28 cellular contexts compared by ENCODE assay signal in the genomic region with DNA sequence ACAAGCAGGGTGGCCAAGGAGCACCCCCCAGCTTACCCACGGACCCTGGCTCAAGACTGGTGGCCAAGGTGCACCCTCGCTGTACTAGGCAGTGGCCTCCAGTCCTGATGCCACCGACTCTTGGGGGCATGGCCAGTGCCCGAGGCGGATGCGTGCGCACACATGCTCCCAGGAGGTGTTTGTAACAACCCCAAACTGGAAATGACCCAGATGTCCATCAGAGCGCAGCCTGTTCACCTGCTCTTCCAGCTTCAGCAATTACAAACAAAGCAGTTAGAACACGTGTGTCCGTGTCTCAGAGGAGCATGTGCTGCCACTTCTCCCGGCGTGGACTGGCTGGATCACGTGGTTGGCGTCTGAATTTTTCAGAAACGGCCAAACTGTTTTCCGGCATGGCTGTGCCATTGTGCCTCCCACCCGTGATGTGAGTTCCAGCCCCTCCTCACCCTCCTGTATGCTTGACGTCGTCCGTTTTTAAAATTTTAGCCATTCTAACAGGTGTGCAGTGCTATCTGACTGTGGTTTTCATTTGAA. TPM values are rescaled to one million over a fixed set of nuclear protein-coding genes. Genes with fewer than 3 reads are reported as not detected.
DNase-seq lines count a peak whose midpoint lies in the region; ATAC-seq and TF ChIP-seq lines count a peak whose summit lies in the region.
"Had no signal": no experiment of that assay in that cellular context is flagged by ENCODE, and none has a peak within 500 bp of the region (broad histone marks: within the 10 kb centered on the region; RNA-seq: fewer than 3 reads in every experiment).

No MANE protein-coding gene starts in this region.

- no peak for TF ChIP-seq RAD21 in Ishikawa (IDR thresholded peaks at IDR 0.05; ENCODE audit: low read depth)

- no peak for TF ChIP-seq EP300 in Ishikawa (IDR thresholded peaks at IDR 0.05; ENCODE audit: borderline replicate concordance)

- DNase-seq in activated naive CD8-positive, alpha-beta T cell treated with anti-CD3 and anti-CD28 coated beads, Interleukin-2, amount 10 ng/mL, durations not matched to agents 7 days and 5 days = peak; percentile 22
- no peak for DNase-seq in activated naive CD8-positive, alpha-beta T cell treated with anti-CD3 and anti-CD28 coated beads, Interleukin-2, amount 50 U/mL, for 24 hours
- DNase-seq in endothelial cell (ENCODE audit: low spot score) = no peak
- DNase-seq in posterior vena cava (ENCODE audit: low spot score) = peak; percentile 69
- DNase-seq in activated gamma-delta T cell treated with Interleukin-2 at 50 U/mL for 16 hours = no peak
- no peak for DNase-seq in SIG-M5 treated with dmso at 0.1 percent for 504 hours (lab: John Stamatoyannopoulos, UW; ENCODE audit: unreplicated experiment)
- DNase-seq: activated CD4-positive, alpha-beta T cell treated with anti-CD3 and anti-CD28 coated beads, Interleukin-2, amount 50 U/mL, for 4 hours; activated naive CD4-positive, alpha-beta T cell treated with anti-CD3 and anti-CD28 coated beads, Interleukin-2, amount 10 ng/mL, durations not matched to agents 7 days and 5 days; AML-193; amniotic stem cell; DMS 273 treated with DMSO at 0.1 percent for 48 hours; hypothalamus; mesendoderm; NCI-H1436; NCI-H524; PC-3; stimulated activated CD4-positive, alpha-beta T cell treated with anti-CD3 and anti-CD28 coated beads, Interleukin-2, amount 100 ng/mL, for 24 hours; stimulated activated CD8-positive, alpha-beta memory T cell treated with anti-CD3 and anti-CD28 coated beads, Interleukin-4, amount 100 ng/mL, for 48 hours; testis had no signal

- peaks cover 12% of the 10 kb centered on the region for H3K27me3 Mint-ChIP-seq in activated naive CD8-positive, alpha-beta T cell treated with anti-CD3 and anti-CD28 coated beads, Interleukin-2, amount 10 ng/mL, durations not matched to agents 7 days and 5 days
- H3K27me3 Mint-ChIP-seq in activated naive CD8-positive, alpha-beta T cell treated with anti-CD3 and anti-CD28 coated beads, Interleukin-2, amount 50 U/mL, for 24 hours = peaks cover 8% of the 10 kb centered on the region
- peaks cover 20% of the 10 kb centered on the region for H3K27me3 Mint-ChIP-seq in endothelial cell (ENCODE audit: unreplicated experiment)

- ATAC-seq in activated naive CD8-positive, alpha-beta T cell treated with anti-CD3 and anti-CD28 coated beads, Interleukin-2, amount 10 ng/mL, durations not matched to agents 7 days and 5 days (ENCODE audit: low read depth) = no peak
- no peak for ATAC-seq in activated naive CD8-positive, alpha-beta T cell treated with anti-CD3 and anti-CD28 coated beads, Interleukin-2, amount 50 U/mL, for 24 hours
- ATAC-seq in GM21529 (IDR thresholded peaks at IDR 0.05; ENCODE audit: unreplicated experiment) = no peak
- ATAC-seq: A549; activated CD4-positive, CD25-positive, alpha-beta regulatory T cell treated with anti-CD3 and anti-CD28 coated beads, Interleukin-2, amount 50 U/mL, for 24 hours; left lobe of liver; PC-3; right lobe of liver had no signal

- no peaks in the 10 kb centered on the region for H3K4me1 Mint-ChIP-seq in activated naive CD8-positive, alpha-beta T cell treated with anti-CD3 and anti-CD28 coated beads, Interleukin-2, amount 10 ng/mL, durations not matched to agents 7 days and 5 days
- no peaks in the 10 kb centered on the region for H3K4me1 Mint-ChIP-seq in activated naive CD8-positive, alpha-beta T cell treated with anti-CD3 and anti-CD28 coated beads, Interleukin-2, amount 50 U/mL, for 24 hours
- H3K4me1 Mint-ChIP-seq in endothelial cell (ENCODE audit: unreplicated experiment) = peaks cover 20% of the 10 kb centered on the region
- H3K4me1 Mint-ChIP-seq: activated naive CD4-positive, alpha-beta T cell treated with anti-CD3 and anti-CD28 coated beads, Interleukin-2, amount 10 ng/mL, durations not matched to agents 7 days and 5 days had no signal

- POLR2A ChIA-PET in activated naive CD8-positive, alpha-beta T cell treated with anti-CD3 and anti-CD28 coated beads, Interleukin-2, amount 10 ng/mL, durations not matched to agents 7 days and 5 days (lab: Charles Lee) = no interaction called here

- no peaks in the 10 kb centered on the region for H3K9me3 Mint-ChIP-seq in activated naive CD8-positive, alpha-beta T cell treated with anti-CD3 and anti-CD28 coated beads, Interleukin-2, amount 10 ng/mL, durations not matched to agents 7 days and 5 days
- no peaks in the 10 kb centered on the region for H3K9me3 Mint-ChIP-seq in activated naive CD8-positive, alpha-beta T cell treated with anti-CD3 and anti-CD28 coated beads, Interleukin-2, amount 50 U/mL, for 24 hours
- H3K9me3 Mint-ChIP-seq in endothelial cell (ENCODE audit: unreplicated experiment) = no peaks in the 10 kb centered on the region
- H3K9me3 Mint-ChIP-seq: activated naive CD4-positive, alpha-beta T cell treated with anti-CD3 and anti-CD28 coated beads, Interleukin-2, amount 10 ng/mL, durations not matched to agents 7 days and 5 days; CD8-positive, alpha-beta memory T cell; stimulated activated naive CD8-positive, alpha-beta T cell treated with anti-CD3 and anti-CD28 coated beads, Interleukin-15, Interleukin-2, amounts not matched to agents 100 ng/mL and 50 ng/mL, for 24 hours had no signal

- no peak overlapping the region for H3K27ac Mint-ChIP-seq in activated naive CD8-positive, alpha-beta T cell treated with anti-CD3 and anti-CD28 coated beads, Interleukin-2, amount 10 ng/mL, durations not matched to agents 7 days and 5 days
- H3K27ac Mint-ChIP-seq in activated naive CD8-positive, alpha-beta T cell treated with anti-CD3 and anti-CD28 coated beads, Interleukin-2, amount 50 U/mL, for 24 hours = no peak overlapping the region
- H3K27ac Mint-ChIP-seq in endothelial cell (ENCODE audit: unreplicated experiment) = no peak overlapping the region
- H3K27ac Mint-ChIP-seq: activated naive CD4-positive, alpha-beta T cell treated with anti-CD3 and anti-CD28 coated beads, Interleukin-2, amount 10 ng/mL, durations not matched to agents 7 days and 5 days; CD8-positive, alpha-beta memory T cell; stimulated activated naive CD8-positive, alpha-beta T cell treated with anti-CD3 and anti-CD28 coated beads, Interleukin-15, Interleukin-2, amounts not matched to agents 100 ng/mL and 50 ng/mL, for 24 hours had no signal

- no peak overlapping the region for H3K4me3 Mint-ChIP-seq in activated naive CD8-positive, alpha-beta T cell treated with anti-CD3 and anti-CD28 coated beads, Interleukin-2, amount 10 ng/mL, durations not matched to agents 7 days and 5 days
- no peak overlapping the region for H3K4me3 Mint-ChIP-seq in activated naive CD8-positive, alpha-beta T cell treated with anti-CD3 and anti-CD28 coated beads, Interleukin-2, amount 50 U/mL, for 24 hours
- H3K4me3 Mint-ChIP-seq in endothelial cell (ENCODE audit: unreplicated experiment) = peak overlapping the region; percentile 48
- H3K4me3 Mint-ChIP-seq: activated naive CD4-positive, alpha-beta T cell treated with anti-CD3 and anti-CD28 coated beads, Interleukin-2, amount 10 ng/mL, durations not matched to agents 7 days and 5 days; stimulated activated naive CD8-positive, alpha-beta T cell treated with anti-CD3 and anti-CD28 coated beads, Interleukin-15, Interleukin-2, amounts not matched to agents 100 ng/mL and 50 ng/mL, for 24 hours had no signal

- intact Hi-C loops in posterior vena cava (cut with DNase I) = loop anchor here in 1 of 2 donors (10.0 kb wide), 1 partner anchor 179 kb away; no protein-coding TSS in a partner anchor

- TF ChIP-seq CTCF in endothelial cell (IDR thresholded peaks at IDR 0.05; ENCODE audit: unreplicated experiment) = no peak

- H3K36me3 Mint-ChIP-seq in activated naive CD8-positive, alpha-beta T cell treated with anti-CD3 and anti-CD28 coated beads, Interleukin-2, amount 10 ng/mL, durations not matched to agents 7 days and 5 days = no peaks in the 10 kb centered on the region
- H3K36me3 Mint-ChIP-seq in activated naive CD8-positive, alpha-beta T cell treated with anti-CD3 and anti-CD28 coated beads, Interleukin-2, amount 50 U/mL, for 24 hours (ENCODE audit: low read depth) = no peaks in the 10 kb centered on the region
- peaks cover 9% of the 10 kb centered on the region for H3K36me3 Mint-ChIP-seq in endothelial cell (ENCODE audit: low read depth, unreplicated experiment)
- H3K36me3 Mint-ChIP-seq: activated naive CD4-positive, alpha-beta T cell treated with anti-CD3 and anti-CD28 coated beads, Interleukin-2, amount 10 ng/mL, durations not matched to agents 7 days and 5 days; CD8-positive, alpha-beta memory T cell had no signal

TF ChIP-seq in Ishikawa, 13 proteins besides CTCF, POLR2A, EP300 and RAD21:
- TF ChIP-seq FOXM1 (IDR thresholded peaks at IDR 0.05; ENCODE audit: borderline replicate concordance, low read depth) = no peak
- TF ChIP-seq, protein P1, sequence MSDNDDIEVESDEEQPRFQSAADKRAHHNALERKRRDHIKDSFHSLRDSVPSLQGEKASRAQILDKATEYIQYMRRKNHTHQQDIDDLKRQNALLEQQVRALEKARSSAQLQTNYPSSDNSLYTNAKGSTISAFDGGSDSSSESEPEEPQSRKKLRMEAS (IDR thresholded peaks at IDR 0.05) = 0 out of 2 replicates have a peak, but pooled peaks have one; percentile 18
TF ChIP-seq in Ishikawa: peak in this region for 1.

RNA-seq across cellular contexts. Expression of a gene that starts 7.1 kb away (rescaled TPM):
- total RNA-seq in activated naive CD8-positive, alpha-beta T cell treated with anti-CD3 and anti-CD28 coated beads, Interleukin-2, amount 10 ng/mL, durations not matched to agents 7 days and 5 days = not detected
- total RNA-seq in endothelial cell (ENCODE audit: unreplicated experiment) (not detected), posterior vena cava (not detected)
- total RNA-seq: CD8-positive, alpha-beta memory T cell; T-helper 2 cell treated with Interferon-gamma antibody and Interleukin-4, amounts not matched to agents 100 ng/mL and 5 ng/mL, for 36 hours had no signal

RNA-seq across cellular contexts. Expression of a gene that starts 31.0 kb away (rescaled TPM):
- not detected for total RNA-seq in activated naive CD8-positive, alpha-beta T cell treated with anti-CD3 and anti-CD28 coated beads, Interleukin-2, amount 10 ng/mL, durations not matched to agents 7 days and 5 days
- not detected for total RNA-seq in endothelial cell (ENCODE audit: unreplicated experiment)
- under 1 TPM in 1 of 2 donors, not detected in 1; 0.05 TPM for total RNA-seq in posterior vena cava
- total RNA-seq: CD8-positive, alpha-beta memory T cell; T-helper 2 cell treated with Interferon-gamma antibody and Interleukin-4, amounts not matched to agents 100 ng/mL and 5 ng/mL, for 36 hours had no signal

Comparison
In these comparisons a context has a peak if more than half of its experiments do, and no peak if none do; other contexts are left out.
1. DNase-seq: peak in activated naive CD8-positive, alpha-beta T cell treated with anti-CD3 and anti-CD28 coated beads, Interleukin-2, amount 10 ng/mL, durations not matched to agents 7 days and 5 days (single experiment) and posterior vena cava (single experiment); none in activated naive CD8-positive, alpha-beta T cell treated with anti-CD3 and anti-CD28 coated beads, Interleukin-2, amount 50 U/mL, for 24 hours (single experiment), endothelial cell (single experiment), activated gamma-delta T cell treated with Interleukin-2 at 50 U/mL for 16 hours (single experiment) and SIG-M5 treated with dmso at 0.1 percent for 504 hours (single experiment).